Comparison of ENCODE assay signal across 9 cellular contexts in the genomic region with DNA sequence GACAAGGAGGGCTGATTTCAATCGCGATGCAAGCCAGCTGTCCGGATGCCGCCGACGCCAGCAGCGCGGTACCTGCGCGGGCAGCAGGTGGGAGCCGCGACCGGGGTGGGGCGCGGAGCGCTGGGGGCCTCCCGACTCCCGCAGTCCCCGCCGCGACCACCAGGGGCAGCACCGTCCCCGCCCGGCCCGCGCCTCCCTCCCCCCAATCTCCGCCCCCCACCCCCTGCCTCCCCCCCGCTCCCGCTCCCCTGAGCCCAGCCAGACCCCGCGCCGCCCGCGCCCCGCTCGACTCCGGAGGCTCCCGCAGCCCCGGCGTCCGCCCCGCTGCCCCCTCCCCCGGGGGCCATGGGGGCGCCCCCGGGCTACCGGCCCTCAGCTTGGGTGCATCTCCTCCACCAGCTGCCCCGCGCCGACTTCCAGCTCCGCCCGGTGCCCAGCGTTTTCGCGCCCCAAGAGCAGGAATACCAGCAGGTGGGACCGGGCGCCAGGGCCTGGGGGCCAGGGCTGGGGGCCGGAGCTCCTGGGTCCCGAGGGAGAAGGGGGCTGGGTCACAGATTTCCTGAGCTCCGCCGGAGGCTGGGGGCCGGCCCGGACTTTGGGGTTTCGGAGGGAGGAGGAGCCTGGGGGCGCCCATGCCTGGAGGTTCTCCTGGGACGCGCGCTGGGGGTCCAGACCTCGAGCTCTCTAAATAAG. TPM values are rescaled to one million over a fixed set of nuclear protein-coding genes. Genes with fewer than 3 reads are reported as not detected.
DNase-seq lines count a peak whose midpoint lies in the region; ATAC-seq, FAIRE-seq and TF ChIP-seq lines count a peak whose summit lies in the region.
"Had no signal": no experiment of that assay in that cellular context is flagged by ENCODE, and none has a peak within 500 bp of the region (broad histone marks: within the 10 kb centered on the region; RNA-seq: fewer than 3 reads in every experiment).

Gene TTYH1 (plus strand): TSS at position 257 of the 693 bp plus-strand sequence. CDS start 89 bp downstream, at position 346.

- H3K4me3 Mint-ChIP-seq in activated CD4-positive, alpha-beta T cell treated with anti-CD3 and anti-CD28 coated beads, Interleukin-2, amount 10 ng/mL, durations not matched to agents 24 days and 14 days: no peak within 1 kb of the TSS

- H3K4me1 ChIP-seq in rectal smooth muscle tissue (ENCODE audit: control insufficient read depth, insufficient read depth, low read length): no peaks in the 10 kb centered on the region

- no peaks in the 10 kb centered on the region for H3K36me3 Mint-ChIP-seq in activated CD4-positive, alpha-beta T cell treated with anti-CD3 and anti-CD28 coated beads, Interleukin-2, amount 10 ng/mL, durations not matched to agents 24 days and 14 days (ENCODE audit: low read depth)

- ATAC-seq in GM18517 (IDR thresholded peaks at IDR 0.05; ENCODE audit: unreplicated experiment): no peak
- no peak for ATAC-seq in HG03354 (IDR thresholded peaks at IDR 0.05; ENCODE audit: poor library complexity, severe bottlenecking, unreplicated experiment)

- peak; percentile 25 for DNase-seq in D721Med (ENCODE audit: insufficient read length, low spot score)
- DNase-seq in activated CD4-positive, alpha-beta T cell treated with anti-CD3 and anti-CD28 coated beads, Interleukin-2, amount 10 ng/mL, durations not matched to agents 24 days and 14 days: peak; percentile 77
- peak; percentile 15 for DNase-seq in epidermal melanocyte (ENCODE audit: insufficient read length, low spot score)
- no peak for DNase-seq in DMS114 treated with DMSO at 0.1 percent for 48 hours (lab: John Stamatoyannopoulos, UW; ENCODE audit: unreplicated experiment)
- DNase-seq in NCI-H187 (lab: John Stamatoyannopoulos, UW): no peak

- H3K36me3 ChIP-seq in rectal smooth muscle tissue (ENCODE audit: control insufficient read depth, insufficient read depth, low read length): no peaks in the 10 kb centered on the region

- peaks cover 10% of the 10 kb centered on the region for H3K9me3 Mint-ChIP-seq in activated CD4-positive, alpha-beta T cell treated with anti-CD3 and anti-CD28 coated beads, Interleukin-2, amount 10 ng/mL, durations not matched to agents 24 days and 14 days

- no peak within 1 kb of the TSS for H3K9ac ChIP-seq in rectal smooth muscle tissue (ENCODE audit: low read length)

- H3K27me3 ChIP-seq in rectal smooth muscle tissue (ENCODE audit: control insufficient read depth, insufficient read depth, low read length): peaks cover 36% of the 10 kb centered on the region

- no peak within 1 kb of the TSS for H3K27ac ChIP-seq in rectal smooth muscle tissue (ENCODE audit: low read depth, low read length)

- peak within 1 kb of the TSS; percentile 8 for H3K4me3 ChIP-seq in rectal smooth muscle tissue (ENCODE audit: low read length)

- H3K27ac Mint-ChIP-seq in activated CD4-positive, alpha-beta T cell treated with anti-CD3 and anti-CD28 coated beads, Interleukin-2, amount 10 ng/mL, durations not matched to agents 24 days and 14 days: no peak within 1 kb of the TSS

- intact Hi-C loops in activated CD4-positive, alpha-beta T cell treated with anti-CD3 and anti-CD28 coated beads, Interleukin-2, amount 10 ng/mL, durations not matched to agents 24 days and 14 days (cut with micrococcal nuclease): no loop called here

- peak; percentile 13 for TF ChIP-seq CTCF in D721Med (IDR thresholded peaks at IDR 0.05; ENCODE audit: insufficient read depth, missing control alignments)

- H3K27me3 Mint-ChIP-seq in activated CD4-positive, alpha-beta T cell treated with anti-CD3 and anti-CD28 coated beads, Interleukin-2, amount 10 ng/mL, durations not matched to agents 24 days and 14 days: peaks cover 36% of the 10 kb centered on the region

- FAIRE-seq in D721Med (lab: Jason Lieb, UNC): no peak

- H3K4me1 Mint-ChIP-seq in activated CD4-positive, alpha-beta T cell treated with anti-CD3 and anti-CD28 coated beads, Interleukin-2, amount 10 ng/mL, durations not matched to agents 24 days and 14 days: peaks cover 13% of the 10 kb centered on the region

RNA-seq across cellular contexts. Expression of gene TTYH1, which starts in this region (rescaled TPM):
- 0.21 and 0.78 TPM in 2 replicates for total RNA-seq in activated CD4-positive, alpha-beta T cell treated with anti-CD3 and anti-CD28 coated beads, Interleukin-2, amount 10 ng/mL, durations not matched to agents 24 days and 14 days
- total RNA-seq: LHCN-M2 had no signal

Comparison
In these comparisons a context has a peak if more than half of its experiments do, and no peak if none do; other contexts are left out.
1. Peak in DNase-seq in activated CD4-positive, alpha-beta T cell treated with anti-CD3 and anti-CD28 coated beads, Interleukin-2, amount 10 ng/mL, durations not matched to agents 24 days and 14 days; RNA of the gene not detected or under 1 TPM.
2. DNase-seq: peak in D721Med (single experiment) and epidermal melanocyte (single experiment); none in DMS114 treated with DMSO at 0.1 percent for 48 hours (single experiment) and NCI-H187 (0 of 2).